9 cellular contexts compared by ENCODE assay signal in genomic region chr19:14138576-14139265, GRCh38. TPM values are rescaled to one million over a fixed set of nuclear protein-coding genes. Genes with fewer than 3 reads are reported as not detected.
A peak's percentile ranks its signal among the peaks of the same experiment; 100 is the strongest.
DNase-seq lines count a peak whose midpoint lies in the region; ATAC-seq and TF ChIP-seq lines count a peak whose summit lies in the region.
"Had no signal": no experiment of that assay in that cellular context is flagged by ENCODE, and none has a peak within 500 bp of the region (broad histone marks: within the 10 kb centered on the region; RNA-seq: fewer than 3 reads in every experiment).

No MANE protein-coding gene starts in this region.

- no peak overlapping the region for H3K4me3 ChIP-seq in fibroblast of pulmonary artery (replicated peaks; ENCODE audit: low read depth, low read length)

- peak; percentile 61 for DNase-seq in EL
- DNase-seq in T-helper 17 cell: no peak
- peak; percentile 47 for DNase-seq in fibroblast of pulmonary artery (ENCODE audit: low read depth)
- peak; percentile 13 for DNase-seq in renal cortical epithelial cell (ENCODE audit: low read depth)
- DNase-seq in cortex of kidney (lab: John Stamatoyannopoulos, UW): no peak
- no peak for DNase-seq in DMS114 treated with DMSO at 0.1 percent for 48 hours (lab: John Stamatoyannopoulos, UW; ENCODE audit: unreplicated experiment)
- DNase-seq: NCI-H774 had no signal

- peaks cover 24% of the 10 kb centered on the region for H3K4me1 Mint-ChIP-seq in T-helper 17 cell

- peaks cover 7% of the 10 kb centered on the region for H3K36me3 Mint-ChIP-seq in T-helper 17 cell (ENCODE audit: low read depth)

- no peaks in the 10 kb centered on the region for H3K9me3 ChIP-seq in T-helper 17 cell (ENCODE audit: control insufficient read depth, low read length, poor library complexity, severe bottlenecking)

- no peaks in the 10 kb centered on the region for H3K27me3 Mint-ChIP-seq in T-helper 17 cell

- no peak for TF ChIP-seq CTCF in fibroblast of pulmonary artery (IDR thresholded peaks at IDR 0.05; ENCODE audit: low read length, missing control alignments)

- H3K27ac Mint-ChIP-seq in T-helper 17 cell: peak overlapping the region; percentile 92

- ATAC-seq in T-helper 17 cell: no peak
- no peak for ATAC-seq in GM21381 (IDR thresholded peaks at IDR 0.05; ENCODE audit: unreplicated experiment)
- no peak for ATAC-seq in HG03342 (IDR thresholded peaks at IDR 0.05; ENCODE audit: unreplicated experiment)

- peak overlapping the region; percentile 79 for H3K4me3 Mint-ChIP-seq in T-helper 17 cell

RNA-seq across cellular contexts. Expression of gene ASF1B, which starts 2.3 kb away (rescaled TPM):
- total RNA-seq in T-helper 17 cell (1 to 10 TPM; 1.5 to 1.9 TPM), renal cortical epithelial cell (1.1 and 13.7 TPM in 2 replicates)

RNA-seq across cellular contexts. Expression of gene PRKACA, which starts 21.2 kb away (rescaled TPM):
- total RNA-seq in T-helper 17 cell (10 to 100 TPM; 35.2 to 38.5 TPM), renal cortical epithelial cell (19.1 and 62.4 TPM in 2 replicates)

RNA-seq across cellular contexts. Expression of gene SAMD1, which starts 48.2 kb away (rescaled TPM):
- 10 to 100 TPM; 24.8 to 25.3 TPM for total RNA-seq in T-helper 17 cell
- 13.2 and 35.0 TPM in 2 replicates for total RNA-seq in renal cortical epithelial cell

RNA-seq across cellular contexts. Expression of gene C19orf67, which starts 53.1 kb away (rescaled TPM):
- total RNA-seq in T-helper 17 cell: under 1 TPM; 0.22 to 0.31 TPM
- total RNA-seq in renal cortical epithelial cell: not detected in 2 replicates

Comparison
In these comparisons a context has a peak if more than half of its experiments do, and no peak if none do; other contexts are left out.
1. DNase-seq: peak in EL (single experiment), fibroblast of pulmonary artery (single experiment) and renal cortical epithelial cell (single experiment); none in T-helper 17 cell (0 of 3), cortex of kidney (single experiment) and DMS114 treated with DMSO at 0.1 percent for 48 hours (single experiment).